13 cellular contexts compared by ENCODE assay signal in the genomic region with DNA sequence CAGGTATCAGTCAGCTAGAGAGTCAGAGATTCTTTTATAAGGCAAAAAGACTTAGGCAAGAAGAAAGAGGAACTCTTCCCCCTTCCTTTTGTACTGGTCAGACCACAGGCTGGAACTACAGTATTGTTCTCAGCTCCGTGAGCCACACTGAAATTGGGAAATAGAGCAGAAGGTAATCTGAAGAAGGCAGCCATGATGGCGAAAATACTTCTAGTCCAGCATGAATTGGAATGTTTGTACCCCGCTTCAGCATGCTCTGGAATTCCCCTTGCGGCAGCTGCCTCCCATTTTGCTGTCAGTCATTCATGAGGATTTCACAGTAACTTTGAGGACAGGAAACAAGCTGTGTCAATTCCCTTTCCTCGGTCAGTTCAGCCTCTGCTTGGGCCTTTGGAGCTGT.
DNase-seq lines count a peak whose midpoint lies in the region; ATAC-seq lines count a peak whose summit lies in the region.
"Had no signal": no experiment of that assay in that cellular context is flagged by ENCODE, and none has a peak within 500 bp of the region (broad histone marks: within the 10 kb centered on the region; RNA-seq: fewer than 3 reads in every experiment).

No MANE protein-coding gene starts in this region.

- no peaks in the 10 kb centered on the region for H3K4me1 Mint-ChIP-seq in activated CD4-positive, alpha-beta T cell treated with anti-CD3 and anti-CD28 coated beads, Interleukin-2, amount 10 ng/mL, durations not matched to agents 7 days and 5 days
- peaks cover 3% of the 10 kb centered on the region for H3K4me1 Mint-ChIP-seq in activated naive CD4-positive, alpha-beta T cell treated with anti-CD3 and anti-CD28 coated beads for 36 hours (ENCODE audit: low read depth)
- H3K4me1 Mint-ChIP-seq in T-cell, result peaks cover 3 to 8% (median 6%) of the 10 kb centered on the region in 3 donors

- H3K27me3 Mint-ChIP-seq in activated CD4-positive, alpha-beta T cell treated with anti-CD3 and anti-CD28 coated beads, Interleukin-2, amount 10 ng/mL, durations not matched to agents 7 days and 5 days, result peaks cover 2% of the 10 kb centered on the region
- H3K27me3 Mint-ChIP-seq in activated naive CD4-positive, alpha-beta T cell treated with anti-CD3 and anti-CD28 coated beads for 36 hours (ENCODE audit: low read depth), result peaks cover 11% of the 10 kb centered on the region
- H3K27me3 Mint-ChIP-seq in T-cell, result peaks cover 15 to 21% of the 10 kb centered on the region in 2 donors

- H3K27ac Mint-ChIP-seq in activated CD4-positive, alpha-beta T cell treated with anti-CD3 and anti-CD28 coated beads, Interleukin-2, amount 10 ng/mL, durations not matched to agents 7 days and 5 days, result no peak overlapping the region
- no peak overlapping the region for H3K27ac Mint-ChIP-seq in activated naive CD4-positive, alpha-beta T cell treated with anti-CD3 and anti-CD28 coated beads for 36 hours
- H3K27ac Mint-ChIP-seq in T-cell, result no peak overlapping the region

- H2AFZ ChIP-seq in mesenchymal stem cell (ENCODE audit: low read depth, low read length), result no peak overlapping the region

- POLR2A ChIA-PET in activated CD4-positive, alpha-beta T cell treated with anti-CD3 and anti-CD28 coated beads, Interleukin-2, amount 10 ng/mL, durations not matched to agents 7 days and 5 days (lab: Charles Lee), result no interaction called here
- POLR2A ChIA-PET in T-cell (lab: Charles Lee), result no interaction called here

- 70% methylated on average over 5 of the region's 5 CpGs for WGBS in mesenchymal stem cell

- intact Hi-C loops in activated naive CD4-positive, alpha-beta T cell treated with anti-CD3 and anti-CD28 coated beads for 36 hours (cut with micrococcal nuclease), result loop anchor here (1.0 to 2.0 kb wide), 4 partner anchors 116 to 369 kb away; no protein-coding TSS in a partner anchor

- no peak overlapping the region for H2BK5ac ChIP-seq in mesenchymal stem cell (ENCODE audit: low read depth, low read length, poor library complexity, severe bottlenecking)

- H3K23ac ChIP-seq in mesenchymal stem cell (ENCODE audit: low read length in 2 of 2), result no peak overlapping the region

- H3K79me1 ChIP-seq in mesenchymal stem cell (replicated peaks; ENCODE audit: low read length, poor library complexity, severe bottlenecking), result peaks cover 24% of the 10 kb centered on the region

- no peaks in the 10 kb centered on the region for H3K36me3 Mint-ChIP-seq in activated CD4-positive, alpha-beta T cell treated with anti-CD3 and anti-CD28 coated beads, Interleukin-2, amount 10 ng/mL, durations not matched to agents 7 days and 5 days (ENCODE audit: low read depth)
- H3K36me3 Mint-ChIP-seq in activated naive CD4-positive, alpha-beta T cell treated with anti-CD3 and anti-CD28 coated beads for 36 hours (ENCODE audit: low read depth), result no peaks in the 10 kb centered on the region
- no peaks in the 10 kb centered on the region for H3K36me3 Mint-ChIP-seq in T-cell

- H4K91ac ChIP-seq in mesenchymal stem cell (ENCODE audit: low read length), result no peak overlapping the region

- H3K4me1 ChIP-seq in mesenchymal stem cell (ENCODE audit: control insufficient read depth, insufficient read depth, low read depth, low read length), result peaks cover 13% of the 10 kb centered on the region

- no peak for ATAC-seq in T-cell (replicated peaks in 1 of 4)

- no peak overlapping the region for H4K8ac ChIP-seq in mesenchymal stem cell (ENCODE audit: low read length)

- CTCF ChIA-PET in activated CD4-positive, alpha-beta T cell treated with anti-CD3 and anti-CD28 coated beads, Interleukin-2, amount 10 ng/mL, durations not matched to agents 7 days and 5 days (lab: Charles Lee), result interaction anchor here (1.0 to 1.8 kb wide), 4 partner anchors 33 to 422 kb away, joined by 3 to 4 read pairs (median 4); no protein-coding TSS in a partner anchor
- CTCF ChIA-PET in activated naive CD4-positive, alpha-beta T cell treated with anti-CD3 and anti-CD28 coated beads for 36 hours (lab: Charles Lee), result interaction anchor here (0.6 to 9.8 kb wide), 13 partner anchors 9 to 369 kb away, joined by 3 to 184 read pairs (median 8); no protein-coding TSS in a partner anchor
- CTCF ChIA-PET in T-cell (lab: Charles Lee), result interaction anchor here in 1 of 2 donors (0.7 kb wide), 1 partner anchor 121 kb away, joined by 4 read pairs; no protein-coding TSS in a partner anchor

- H3K4me3 Mint-ChIP-seq in activated CD4-positive, alpha-beta T cell treated with anti-CD3 and anti-CD28 coated beads, Interleukin-2, amount 10 ng/mL, durations not matched to agents 7 days and 5 days, result no peak overlapping the region
- no peak overlapping the region for H3K4me3 Mint-ChIP-seq in activated naive CD4-positive, alpha-beta T cell treated with anti-CD3 and anti-CD28 coated beads for 36 hours
- H3K4me3 Mint-ChIP-seq in T-cell, result no peak overlapping the region

- no peak overlapping the region for H3K9ac ChIP-seq in mesenchymal stem cell (ENCODE audit: low read length)

- no peak overlapping the region for H2AK5ac ChIP-seq in mesenchymal stem cell (ENCODE audit: low read length, severe bottlenecking)

- no peak overlapping the region for H3K14ac ChIP-seq in mesenchymal stem cell (ENCODE audit: low read length in 2 of 2)

- H2BK120ac ChIP-seq in mesenchymal stem cell (ENCODE audit: low read depth, low read length), result no peak overlapping the region

- no peak overlapping the region for H2BK12ac ChIP-seq in mesenchymal stem cell (ENCODE audit: low read length in 2 of 2)

- no peaks in the 10 kb centered on the region for H3K27me3 ChIP-seq in mesenchymal stem cell (ENCODE audit: control insufficient read depth in 1 of 2, insufficient read depth in 1 of 2, low read length in 2 of 2)
- H3K27me3 ChIP-seq: heart right ventricle had no signal

- H3K18ac ChIP-seq in mesenchymal stem cell (ENCODE audit: low read depth in 1 of 2, low read length in 2 of 2), result no peak overlapping the region

- H2BK15ac ChIP-seq in mesenchymal stem cell (ENCODE audit: low read depth, poor library complexity, severe bottlenecking), result no peak overlapping the region

- H3K27ac ChIP-seq in caudate nucleus (ENCODE audit: low read depth, low read length) (peak overlapping the region; percentile 36), mesenchymal stem cell (ENCODE audit: low read length, poor library complexity, severe bottlenecking) (peak overlapping the region; percentile 67)

- DNase-seq in GF-D8 (lab: John Stamatoyannopoulos, UW), result peak; percentile 74
- peak; percentile 71 to 90 for DNase-seq in NOMO-1 (lab: John Stamatoyannopoulos, UW; ENCODE audit: unreplicated experiment in 2 of 2)
- peak in 1 of 61 donors; percentile 62 for DNase-seq in caudate nucleus (lab: John Stamatoyannopoulos, UW)
- DNase-seq in mesenchymal stem cell, result peak; percentile 19
- no peak for DNase-seq in activated CD4-positive, alpha-beta T cell treated with anti-CD3 and anti-CD28 coated beads, Interleukin-2, amount 10 ng/mL, durations not matched to agents 7 days and 5 days
- DNase-seq in NCI-H187 (lab: John Stamatoyannopoulos, UW), result no peak
- DNase-seq in activated naive CD4-positive, alpha-beta T cell treated with anti-CD3 and anti-CD28 coated beads for 36 hours, result no peak
- DNase-seq in T-cell, result no peak
- DNase-seq: activated T-cell treated with anti-CD3 and anti-CD28 coated beads, Interleukin-2, amount 50 U/mL, for 48 hours; heart right ventricle; NCI-H1092 treated with DMSO at 0.1 percent for 48 hours; stimulated activated CD8-positive, alpha-beta memory T cell treated with anti-CD3 and anti-CD28 coated beads, Interleukin-4, amount 100 ng/mL, for 48 hours had no signal

- no peak overlapping the region for H3K4me3 ChIP-seq in mesenchymal stem cell (ENCODE audit: insufficient read depth in 1 of 2, low read depth in 1 of 2, low read length in 2 of 2)
- H3K4me3 ChIP-seq: heart right ventricle, smooth muscle cell had no signal

- H3K4me2 ChIP-seq in mesenchymal stem cell (ENCODE audit: low read length, poor library complexity, severe bottlenecking), result no peak overlapping the region
- H3K4me2 ChIP-seq: smooth muscle cell had no signal

- no peaks in the 10 kb centered on the region for H3K9me3 Mint-ChIP-seq in activated CD4-positive, alpha-beta T cell treated with anti-CD3 and anti-CD28 coated beads, Interleukin-2, amount 10 ng/mL, durations not matched to agents 7 days and 5 days
- no peaks in the 10 kb centered on the region for H3K9me3 Mint-ChIP-seq in activated naive CD4-positive, alpha-beta T cell treated with anti-CD3 and anti-CD28 coated beads for 36 hours
- H3K9me3 Mint-ChIP-seq in T-cell, result no peaks in the 10 kb centered on the region

- no peaks in the 10 kb centered on the region for H3K9me3 ChIP-seq in mesenchymal stem cell (ENCODE audit: control insufficient read depth, low read length)

- H3K4ac ChIP-seq in mesenchymal stem cell (ENCODE audit: low read depth in 1 of 2, low read length in 2 of 2), result no peak overlapping the region

- peaks cover 6 to 10% of the 10 kb centered on the region in 2 experiments for H3K36me3 ChIP-seq in mesenchymal stem cell (ENCODE audit: control insufficient read depth in 1 of 2, insufficient read depth in 2 of 2, low read depth in 1 of 2, low read length in 2 of 2)
- H3K36me3 ChIP-seq: heart right ventricle had no signal

Comparison
In these comparisons a context has a peak if more than half of its experiments do, and no peak if none do; other contexts are left out.
1. DNase-seq: peak in GF-D8 (single experiment), NOMO-1 (2 of 2) and mesenchymal stem cell (single experiment); none in activated CD4-positive, alpha-beta T cell treated with anti-CD3 and anti-CD28 coated beads, Interleukin-2, amount 10 ng/mL, durations not matched to agents 7 days and 5 days (single experiment), NCI-H187 (0 of 2), activated naive CD4-positive, alpha-beta T cell treated with anti-CD3 and anti-CD28 coated beads for 36 hours (single experiment) and T-cell (0 of 34).